In genomic region chr6:106790935-106791334, GRCh38 we compare ENCODE assay signal across 19 cellular contexts.
"Had no signal": no experiment of that assay in that cellular context is flagged by ENCODE, and none has a peak within 500 bp of the region (broad histone marks: within the 10 kb centered on the region; RNA-seq: fewer than 3 reads in every experiment).

No MANE protein-coding gene starts in this region.

- H3K4me3 ChIP-seq: ascending aorta, breast epithelium, skin epidermis, transverse colon, vagina had no signal

- DNase-seq: activated CD4-positive, alpha-beta T cell treated with anti-CD3 and anti-CD28 coated beads, Interleukin-2, amount 50 U/mL, for 4 hours; activated effector memory CD4-positive, alpha-beta T cell treated with anti-CD3 and anti-CD28 coated beads, Interleukin-2, amount 50 U/mL, for 16 hours; activated naive CD4-positive, alpha-beta T cell treated with anti-CD3 and anti-CD28 coated beads, Interleukin-2, amount 50 U/mL, for 16 hours; activated T-cell treated with anti-CD3 and anti-CD28 coated beads, Interleukin-2, amount 50 U/mL, for 72 hours; cerebellar nuclear complex; cortex of kidney; erythroblast; foreskin melanocyte; left ventricle myocardium superior; right cardiac atrium; T-helper 2 cell; transverse colon had no signal

- ATAC-seq: activated T-cell treated with anti-CD3 and anti-CD28 coated beads, Interleukin-2, amount 50 U/mL, for 72 hours; left ventricle myocardium superior; natural killer cell treated with Interleukin-12 subunit alpha and Interleukin-12 subunit beta and Interleukin-15 and Interleukin-18, amount 100 ng/mL, for 72 hours; right cardiac atrium had no signal

- H3K4me1 ChIP-seq: ascending aorta, transverse colon, vagina had no signal

- H3K4me3 Mint-ChIP-seq: activated T-cell treated with anti-CD3 and anti-CD28 coated beads, Interleukin-2, amount 50 U/mL, for 72 hours; natural killer cell treated with Interleukin-12 subunit alpha and Interleukin-12 subunit beta and Interleukin-15 and Interleukin-18, amount 100 ng/mL, for 72 hours; stimulated activated naive CD8-positive, alpha-beta T cell treated with anti-CD3 and anti-CD28 coated beads, Interleukin-15, Interleukin-2, amounts not matched to agents 100 ng/mL and 50 ng/mL, for 24 hours had no signal

- H3K27ac ChIP-seq: ascending aorta, skin epidermis, transverse colon, vagina, VCaP had no signal

- H3K27ac Mint-ChIP-seq: activated T-cell treated with anti-CD3 and anti-CD28 coated beads, Interleukin-2, amount 50 U/mL, for 72 hours; natural killer cell treated with Interleukin-12 subunit alpha and Interleukin-12 subunit beta and Interleukin-15 and Interleukin-18, amount 100 ng/mL, for 72 hours; stimulated activated naive CD8-positive, alpha-beta T cell treated with anti-CD3 and anti-CD28 coated beads, Interleukin-15, Interleukin-2, amounts not matched to agents 100 ng/mL and 50 ng/mL, for 24 hours had no signal

- H3K9me3 Mint-ChIP-seq: activated T-cell treated with anti-CD3 and anti-CD28 coated beads, Interleukin-2, amount 50 U/mL, for 72 hours; natural killer cell treated with Interleukin-12 subunit alpha and Interleukin-12 subunit beta and Interleukin-15 and Interleukin-18, amount 100 ng/mL, for 72 hours; stimulated activated naive CD8-positive, alpha-beta T cell treated with anti-CD3 and anti-CD28 coated beads, Interleukin-15, Interleukin-2, amounts not matched to agents 100 ng/mL and 50 ng/mL, for 24 hours had no signal

- H3K36me3 ChIP-seq: ascending aorta, breast epithelium, transverse colon, vagina had no signal

- H3K27me3 Mint-ChIP-seq: stimulated activated naive CD8-positive, alpha-beta T cell treated with anti-CD3 and anti-CD28 coated beads, Interleukin-15, Interleukin-2, amounts not matched to agents 100 ng/mL and 50 ng/mL, for 24 hours had no signal

- H3K36me3 Mint-ChIP-seq: natural killer cell treated with Interleukin-12 subunit alpha and Interleukin-12 subunit beta and Interleukin-15 and Interleukin-18, amount 100 ng/mL, for 72 hours had no signal

- H3K27me3 ChIP-seq: ascending aorta, breast epithelium, transverse colon, vagina had no signal
